ENCODE assay signal across 31 cellular contexts in the genomic region with DNA sequence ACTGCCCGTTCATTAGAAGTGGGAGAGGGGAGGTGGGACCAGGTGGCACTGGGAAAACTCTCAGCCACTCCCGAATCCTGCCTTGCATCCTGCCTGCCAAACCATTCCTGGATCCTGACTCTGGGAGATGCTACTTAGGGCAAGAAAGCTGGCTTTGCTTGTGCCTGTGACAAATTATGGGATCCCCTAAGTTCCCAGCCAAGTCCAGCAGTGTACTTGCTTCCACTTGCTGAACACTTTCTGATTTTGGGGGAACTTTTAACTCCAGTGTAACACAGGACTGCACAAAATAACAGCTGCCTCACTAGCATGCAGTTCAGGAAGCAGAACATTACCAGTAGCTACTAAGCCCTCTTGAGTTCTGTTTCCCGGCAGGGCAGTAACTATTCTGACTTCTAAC. TPM values are rescaled to one million over a fixed set of nuclear protein-coding genes. Genes with fewer than 3 reads are reported as not detected.
"Had no signal": no experiment of that assay in that cellular context is flagged by ENCODE, and none has a peak within 500 bp of the region (broad histone marks: within the 10 kb centered on the region; RNA-seq: fewer than 3 reads in every experiment).

No MANE protein-coding gene starts in this region.

- H3K27me3 ChIP-seq: ovary had no signal

- H3K36me3 ChIP-seq: gastrocnemius medialis, lower lobe of right lung, neutrophil, ovary, sigmoid colon, suprapubic skin, tibial artery had no signal

- DNase-seq: activated CD4-positive, alpha-beta T cell treated with anti-CD3 and anti-CD28 coated beads for 36 hours; activated CD4-positive, CD25-positive, alpha-beta regulatory T cell; activated CD8-positive, alpha-beta memory T cell treated with anti-CD3 and anti-CD28 coated beads, Interleukin-2, amount 10 ng/mL, durations not matched to agents 7 days and 5 days; activated CD8-positive, alpha-beta T cell treated with anti-CD3 and anti-CD28 coated beads, Interleukin-2, amount 10 ng/mL, durations not matched to agents 7 days and 5 days; activated T-cell treated with anti-CD3 and anti-CD28 coated beads, Interleukin-2, amount 50 U/mL, for 48 hours; dorsolateral prefrontal cortex; effector memory CD4-positive, alpha-beta T cell; erythroblast; gastrocnemius medialis; glutamatergic neuron; hippocampal formation; kidney; lower lobe of right lung; mesendoderm; natural killer cell; ovary; sigmoid colon; small intestine; stimulated activated CD4-positive, alpha-beta T cell treated with anti-CD3 and anti-CD28 coated beads, Interleukin-1b, Interleukin-23, amount 100 ng/mL, for 48 hours; stimulated activated naive CD4-positive, alpha-beta T cell; tibial artery had no signal

- ATAC-seq: activated CD4-positive, alpha-beta T cell treated with anti-CD3 and anti-CD28 coated beads for 36 hours; activated CD8-positive, alpha-beta memory T cell treated with anti-CD3 and anti-CD28 coated beads, Interleukin-2, amount 10 ng/mL, durations not matched to agents 7 days and 5 days; activated CD8-positive, alpha-beta T cell treated with anti-CD3 and anti-CD28 coated beads, Interleukin-2, amount 10 ng/mL, durations not matched to agents 7 days and 5 days; activated naive CD4-positive, alpha-beta T cell treated with anti-CD3 and anti-CD28 coated beads, Interleukin-2, amount 50 U/mL, for 72 hours; gastrocnemius medialis; lower lobe of right lung; natural killer cell had no signal

- H3K27ac ChIP-seq: coronary artery, dorsolateral prefrontal cortex, gastrocnemius medialis, lower lobe of right lung, neutrophil, ovary, sigmoid colon, suprapubic skin, tibial artery had no signal

- H3K9me3 ChIP-seq: gastrocnemius medialis, lower lobe of right lung, neutrophil, sigmoid colon, suprapubic skin, tibial artery had no signal

- H3K4me3 ChIP-seq: coronary artery, dorsolateral prefrontal cortex, gastrocnemius medialis, lower lobe of right lung, ovary, sigmoid colon, suprapubic skin, tibial artery had no signal

RNA-seq across cellular contexts. Expression of a gene that starts 12.5 kb away (rescaled TPM):
- total RNA-seq: activated CD8-positive, alpha-beta memory T cell treated with anti-CD3 and anti-CD28 coated beads, Interleukin-2, amount 10 ng/mL, durations not matched to agents 7 days and 5 days; activated CD8-positive, alpha-beta T cell treated with anti-CD3 and anti-CD28 coated beads, Interleukin-2, amount 10 ng/mL, durations not matched to agents 7 days and 5 days; activated T-helper 2 cell treated with anti-CD3 and anti-CD28 coated beads, Interferon-gamma antibody, Interleukin-2, Interleukin-4, amounts not matched to agents 10 μg/mL and 5 μg/mL and 100 μg/mL, durations not matched to agents 14 hours and 24 hours and 36 hours; cerebellum; dorsolateral prefrontal cortex; gastrocnemius medialis; kidney; lower lobe of right lung; mononuclear cell; natural killer cell; ovary; renal cortical epithelial cell; sigmoid colon; suprapubic skin; T-helper 1 cell treated with Interleukin-12 subunit alpha and Interleukin-12 subunit beta and Interleukin-4 antibody, amounts not matched to agents 30 ng/mL and 1 ng/mL, for 36 hours; ureter had no signal
- polyA plus RNA-seq: ovary had no signal
